8 cellular contexts compared by ENCODE assay signal in genomic region chr14:50619569-50620141, GRCh38. TPM values are rescaled to one million over a fixed set of nuclear protein-coding genes. Genes with fewer than 3 reads are reported as not detected.
DNase-seq lines count a peak whose midpoint lies in the region; ATAC-seq and TF ChIP-seq lines count a peak whose summit lies in the region.

No MANE protein-coding gene starts in this region.

- peak; percentile 59 for DNase-seq in AG20443 (ENCODE audit: low spot score)
- DNase-seq in MV-4-11 (lab: John Stamatoyannopoulos, UW): peak; percentile 54
- no peak for DNase-seq in body of pancreas
- DNase-seq in left lung: no peak
- no peak for DNase-seq in stimulated activated CD4-positive, alpha-beta T cell treated with anti-CD3 and anti-CD28 coated beads, Interleukin-4, amount 100 ng/mL, for 1 hour

- intact Hi-C loops in body of pancreas (cut with DNase I): no loop called here
- intact Hi-C loops in left lung (cut with DNase I): no loop called here

- TF ChIP-seq CTCF in body of pancreas (IDR thresholded peaks at IDR 0.05): peak; percentile 32 to 74 (median 66)
- TF ChIP-seq CTCF in left lung (IDR thresholded peaks at IDR 0.05): peak in 1 of 2 donors; percentile 30

- H3K27ac ChIP-seq in body of pancreas: no peak overlapping the region
- H3K27ac ChIP-seq in left lung: no peak overlapping the region

- 70 to 74% methylated on average over 5 of the region's 5 CpGs for WGBS in body of pancreas, 2 donors

- H3K9me3 ChIP-seq in body of pancreas (no peaks in the 10 kb centered on the region), left lung (no peaks in the 10 kb centered on the region)

- ATAC-seq in GM18502 (IDR thresholded peaks at IDR 0.05; ENCODE audit: poor library complexity, unreplicated experiment) (peak; percentile 58), body of pancreas (peak; percentile 71), left lung (peak; percentile 56), HG03095 (IDR thresholded peaks at IDR 0.05; ENCODE audit: unreplicated experiment) (no peak), HG02840 (IDR thresholded peaks at IDR 0.05; ENCODE audit: low FRiP score, unreplicated experiment) (no peak)

- no peaks in the 10 kb centered on the region for H3K36me3 ChIP-seq in body of pancreas (replicated peaks in 1 of 2; ENCODE audit: insufficient read depth in 1 of 2, low read depth in 2 of 2)
- H3K36me3 ChIP-seq in left lung: no peaks in the 10 kb centered on the region

- no peak for TF ChIP-seq POLR2A in body of pancreas (IDR thresholded peaks at IDR 0.05)

- H3K4me3 ChIP-seq in body of pancreas: no peak overlapping the region
- H3K4me3 ChIP-seq in left lung: no peak overlapping the region

- H3K4me1 ChIP-seq in body of pancreas (peaks cover 4% of the 10 kb centered on the region), left lung (no peaks in the 10 kb centered on the region)

- no peaks in the 10 kb centered on the region for H3K27me3 ChIP-seq in body of pancreas
- H3K27me3 ChIP-seq in left lung: no peaks in the 10 kb centered on the region

RNA-seq across cellular contexts. Expression of gene SAV1, which starts 48.5 kb away (rescaled TPM):
- total RNA-seq in body of pancreas: 10 to 100 TPM; 55.0 to 94.9 TPM
- 10 to 100 TPM; 28.2 to 32.3 TPM for total RNA-seq in left lung

RNA-seq across cellular contexts. Expression of gene ATL1, which starts 59.7 kb away (rescaled TPM):
- total RNA-seq in body of pancreas (1 to 10 TPM in 1 of 2 donors, under 1 TPM in 1; 0.33 to 5.4 TPM), left lung (1 to 10 TPM; 5.4 to 7.4 TPM)

Comparison
In these comparisons a context has a peak if more than half of its experiments do, and no peak if none do; other contexts are left out.
1. DNase-seq: peak in AG20443 (single experiment) and MV-4-11 (single experiment); none in body of pancreas (0 of 4), left lung (0 of 2) and stimulated activated CD4-positive, alpha-beta T cell treated with anti-CD3 and anti-CD28 coated beads, Interleukin-4, amount 100 ng/mL, for 1 hour (single experiment).
2. ATAC-seq: peak in GM18502 (single experiment), body of pancreas (single experiment) and left lung (single experiment); none in HG03095 (single experiment) and HG02840 (single experiment).